ENCODE assay signal across 26 cellular contexts in the genomic region with DNA sequence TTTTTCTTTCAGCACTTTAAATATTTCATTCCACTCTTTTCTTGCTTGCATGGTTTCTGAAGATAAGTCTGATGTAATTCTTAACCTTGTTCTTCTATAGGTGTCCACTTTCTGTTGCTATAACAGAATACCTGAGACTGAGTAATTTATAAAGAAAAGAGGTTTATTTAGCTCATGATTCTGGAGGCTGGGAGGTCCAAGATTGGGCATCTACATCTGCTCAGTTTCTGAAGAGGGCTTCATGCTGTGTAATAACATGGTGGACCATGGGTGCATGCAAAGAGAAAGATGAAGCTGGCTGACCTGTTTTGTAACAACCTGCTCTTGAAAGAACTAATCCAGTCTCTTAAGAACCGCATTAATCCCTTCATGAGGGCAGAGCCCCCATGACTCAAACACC. TPM values are rescaled to one million over a fixed set of nuclear protein-coding genes. Genes with fewer than 3 reads are reported as not detected.
"Had no signal": no experiment of that assay in that cellular context is flagged by ENCODE, and none has a peak within 500 bp of the region (broad histone marks: within the 10 kb centered on the region; RNA-seq: fewer than 3 reads in every experiment).

No MANE protein-coding gene starts in this region.

- H3K36me3 ChIP-seq: neutrophil, pancreas, right lobe of liver, sigmoid colon, stomach, thoracic aorta, thyroid gland, tibial nerve, upper lobe of left lung had no signal

- H3K9me3 ChIP-seq: neutrophil, pancreas, psoas muscle, right lobe of liver, thoracic aorta, thyroid gland, upper lobe of left lung had no signal

- H3K27me3 ChIP-seq: right lobe of liver, thyroid gland, upper lobe of left lung had no signal

- H3K4me3 ChIP-seq: pancreas, psoas muscle, right lobe of liver, sigmoid colon, stomach, thoracic aorta, thyroid gland, tibial nerve, upper lobe of left lung had no signal

- ATAC-seq: naive thymus-derived CD8-positive, alpha-beta T cell; natural killer cell treated with Interleukin-12 subunit alpha and Interleukin-12 subunit beta and Interleukin-15 and Interleukin-18, amount 100 ng/mL, for 72 hours; pancreas; psoas muscle; right cardiac atrium; stimulated activated effector memory CD8-positive, alpha-beta T cell treated with anti-CD3 and anti-CD28 coated beads, Interleukin-12 subunit alpha, Interleukin-12 subunit beta, amount 100 ng/mL, for 72 hours; stimulated activated naive B cell treated with anti-CD40 and anti-IgM and Interleukin-4, amounts not matched to agents 10 μg/mL and 1 μg/mL and 100 μg/mL, for 72 hours had no signal

- DNase-seq: naive thymus-derived CD8-positive, alpha-beta T cell; nephron progenitor cell; nucleus accumbens; pancreas; psoas muscle; right cardiac atrium; right lobe of liver; sigmoid colon; stimulated activated CD4-positive, alpha-beta T cell treated with anti-CD3 and anti-CD28 coated beads, Interleukin-15, amount 100 ng/mL, for 24 hours; stimulated activated CD4-positive, alpha-beta T cell treated with anti-CD3 and anti-CD28 coated beads, Interleukin-2, amount 100 ng/mL, for 24 hours; stimulated activated CD4-positive, alpha-beta T cell treated with anti-CD3 and anti-CD28 coated beads, Interleukin-2, amount 100 ng/mL, for 48 hours; stimulated activated CD4-positive, alpha-beta T cell treated with anti-CD3 and anti-CD28 coated beads, Interleukin-4, amount 100 ng/mL, for 24 hours; stimulated activated naive B cell treated with anti-CD40 and anti-IgM and Interleukin-4, amounts not matched to agents 10 μg/mL and 1 μg/mL and 100 μg/mL, for 72 hours; stimulated activated naive CD4-positive, alpha-beta T cell treated with Interleukin-2 at 50 U/mL for 16 hours; stomach; thyroid gland; trophoblast cell; upper lobe of left lung had no signal

- H3K4me1 ChIP-seq: pancreas, psoas muscle, right lobe of liver, sigmoid colon, stomach, thyroid gland, tibial nerve had no signal

- FAIRE-seq: pancreas, small intestine, urothelium cell line had no signal

- H3K27ac ChIP-seq: neutrophil, pancreas, psoas muscle, right lobe of liver, sigmoid colon, stomach, thoracic aorta, thyroid gland, tibial nerve, upper lobe of left lung had no signal

RNA-seq across cellular contexts. Expression of a gene that starts 9.8 kb away (rescaled TPM):
- total RNA-seq: osteocyte, right lobe of liver had no signal
